9 cellular contexts compared by ENCODE assay signal in genomic region chr3:96169111-96169510, GRCh38.
"Had no signal": no experiment of that assay in that cellular context is flagged by ENCODE, and none has a peak within 500 bp of the region (broad histone marks: within the 10 kb centered on the region; RNA-seq: fewer than 3 reads in every experiment).

No MANE protein-coding gene starts in this region.

- ATAC-seq: HCT116, HepG2 had no signal

- H2AFZ ChIP-seq: GM23248 had no signal

- H3K4me2 ChIP-seq: KMS-11 had no signal

- H3K36me3 ChIP-seq: HAP-1 had no signal

- H3K4me1 ChIP-seq: HAP-1 had no signal

- H3K9ac ChIP-seq: GM23248, KMS-11 had no signal

- H3K27ac ChIP-seq: GM23248, KMS-11 had no signal

- H3K27ac Mint-ChIP-seq: HFFc6, IgD-negative memory B cell had no signal

- DNase-seq: GM23248, H7, HFFc6, KBM-7 had no signal

- H3K4me3 Mint-ChIP-seq: HFFc6, IgD-negative memory B cell had no signal

- H3K4me3 ChIP-seq: GM23248, HAP-1 had no signal

- H3K36me3 Mint-ChIP-seq: IgD-negative memory B cell had no signal

- H3K9me3 ChIP-seq: HAP-1 had no signal

- H3K27me3 Mint-ChIP-seq: IgD-negative memory B cell had no signal
